28 cellular contexts compared by ENCODE assay signal in the genomic region with DNA sequence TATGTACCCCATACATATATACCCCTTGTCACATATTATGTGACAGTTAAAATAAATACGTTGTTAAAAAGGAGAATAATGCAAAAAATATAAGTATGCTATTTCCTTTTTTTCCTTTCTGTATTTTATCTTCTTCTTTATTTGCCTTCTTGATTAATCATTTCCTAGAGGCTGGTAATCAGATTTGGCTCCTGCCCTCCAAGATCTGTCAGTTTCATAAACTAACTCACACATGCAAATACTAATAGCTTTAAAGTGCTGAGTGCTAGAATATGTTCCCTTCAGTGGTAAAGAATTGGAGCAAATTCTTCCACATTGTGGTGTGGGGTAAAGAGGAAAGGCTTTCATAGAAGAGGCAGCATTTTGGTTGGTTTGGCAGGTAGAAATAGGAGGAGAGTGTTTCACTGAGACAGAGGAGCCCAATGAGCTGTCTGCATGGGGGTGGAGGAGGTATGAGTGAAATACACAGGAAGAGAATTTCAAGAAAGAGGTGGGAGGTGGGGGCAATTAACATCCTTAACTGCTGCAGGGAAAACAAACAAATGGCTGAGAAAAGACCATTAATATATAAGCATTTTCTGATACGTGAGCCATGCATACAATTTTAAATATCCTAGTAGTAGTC.
"Had no signal": no experiment of that assay in that cellular context is flagged by ENCODE, and none has a peak within 500 bp of the region (broad histone marks: within the 10 kb centered on the region; RNA-seq: fewer than 3 reads in every experiment).

No MANE protein-coding gene starts in this region.

- H3K27me3 Mint-ChIP-seq: activated B cell treated with CpG ODN at 0.5 μM for 24 hours; activated naive CD4-positive, alpha-beta T cell treated with anti-CD3 and anti-CD28 coated beads, Interleukin-2, amount 10 ng/mL, durations not matched to agents 7 days and 5 days; activated naive CD8-positive, alpha-beta T cell treated with anti-CD3 and anti-CD28 coated beads, Interleukin-2, amount 10 ng/mL, durations not matched to agents 7 days and 5 days; effector memory CD8-positive, alpha-beta T cell; naive thymus-derived CD4-positive, alpha-beta T cell; T-helper 17 cell had no signal

- H3K27me3 ChIP-seq: ascending aorta, brain microvascular endothelial cell, right atrium auricular region, suprapubic skin had no signal

- H3K36me3 Mint-ChIP-seq: activated naive CD4-positive, alpha-beta T cell treated with anti-CD3 and anti-CD28 coated beads, Interleukin-2, amount 10 ng/mL, durations not matched to agents 7 days and 5 days; activated naive CD8-positive, alpha-beta T cell treated with anti-CD3 and anti-CD28 coated beads, Interleukin-2, amount 10 ng/mL, durations not matched to agents 7 days and 5 days; mesothelial cell of epicardium; naive thymus-derived CD4-positive, alpha-beta T cell had no signal

- H3K4me3 Mint-ChIP-seq: activated B cell treated with CpG ODN at 0.5 μM for 24 hours; activated naive CD4-positive, alpha-beta T cell treated with anti-CD3 and anti-CD28 coated beads, Interleukin-2, amount 10 ng/mL, durations not matched to agents 7 days and 5 days; activated naive CD8-positive, alpha-beta T cell treated with anti-CD3 and anti-CD28 coated beads, Interleukin-2, amount 10 ng/mL, durations not matched to agents 7 days and 5 days; activated T-helper 1 cell treated with anti-CD3 and anti-CD28 coated beads, Interleukin-12 subunit alpha, Interleukin-12 subunit beta, Interleukin-2, Interleukin-4 antibody, amounts not matched to agents 30 ng/mL and 10 ng/mL and 1 ng/mL, durations not matched to agents 14 hours and 24 hours and 36 hours; effector memory CD8-positive, alpha-beta T cell; mesothelial cell of epicardium; naive thymus-derived CD4-positive, alpha-beta T cell; T-helper 17 cell had no signal

- DNase-seq: activated B cell treated with CpG ODN at 0.5 μM for 24 hours; activated gamma-delta T cell; activated naive CD4-positive, alpha-beta T cell treated with anti-CD3 and anti-CD28 coated beads, Interleukin-2, amount 10 ng/mL, durations not matched to agents 7 days and 5 days; activated naive CD8-positive, alpha-beta T cell treated with anti-CD3 and anti-CD28 coated beads, Interleukin-2, amount 10 ng/mL, durations not matched to agents 7 days and 5 days; activated T-cell treated with anti-CD3 and anti-CD28 coated beads for 4 hours; brain microvascular endothelial cell; cortex of kidney; effector memory CD8-positive, alpha-beta T cell; foreskin fibroblast; head of caudate nucleus; hypothalamus; mammary epithelial cell; naive thymus-derived CD4-positive, alpha-beta T cell; nucleus accumbens; pancreas; psoas muscle; spleen; stimulated activated naive CD4-positive, alpha-beta T cell; T-helper 17 cell; tibial artery; upper lobe of right lung had no signal

- H3K4me1 Mint-ChIP-seq: activated B cell treated with CpG ODN at 0.5 μM for 24 hours; activated naive CD4-positive, alpha-beta T cell treated with anti-CD3 and anti-CD28 coated beads, Interleukin-2, amount 10 ng/mL, durations not matched to agents 7 days and 5 days; naive thymus-derived CD4-positive, alpha-beta T cell; T-helper 17 cell had no signal

- H3K9me3 Mint-ChIP-seq: activated naive CD4-positive, alpha-beta T cell treated with anti-CD3 and anti-CD28 coated beads, Interleukin-2, amount 10 ng/mL, durations not matched to agents 7 days and 5 days; activated naive CD8-positive, alpha-beta T cell treated with anti-CD3 and anti-CD28 coated beads, Interleukin-2, amount 10 ng/mL, durations not matched to agents 7 days and 5 days; activated T-helper 1 cell treated with anti-CD3 and anti-CD28 coated beads, Interleukin-12 subunit alpha, Interleukin-12 subunit beta, Interleukin-2, Interleukin-4 antibody, amounts not matched to agents 30 ng/mL and 10 ng/mL and 1 ng/mL, durations not matched to agents 14 hours and 24 hours and 36 hours; mesothelial cell of epicardium had no signal

- FAIRE-seq: islet of Langerhans, pancreas had no signal

- H3K36me3 ChIP-seq: ascending aorta, brain microvascular endothelial cell, pancreas, right atrium auricular region, spleen, suprapubic skin, tibial artery, upper lobe of right lung had no signal

- H3K4me3 ChIP-seq: ascending aorta, pancreas, psoas muscle, right atrium auricular region, spleen, suprapubic skin, tibial artery, upper lobe of right lung had no signal

- H3K9me3 ChIP-seq: ascending aorta, pancreas, psoas muscle, right atrium auricular region, spleen, suprapubic skin, tibial artery, upper lobe of right lung had no signal

- ATAC-seq: effector memory CD8-positive, alpha-beta T cell; esophagus mucosa; naive thymus-derived CD4-positive, alpha-beta T cell; psoas muscle; T-helper 17 cell; upper lobe of right lung had no signal

- H3K27ac ChIP-seq: ascending aorta, brain microvascular endothelial cell, pancreas, psoas muscle, right atrium auricular region, spleen, suprapubic skin, tibial artery, upper lobe of right lung had no signal

- H3K4me1 ChIP-seq: ascending aorta, pancreas, psoas muscle, right atrium auricular region, spleen, suprapubic skin, tibial artery, upper lobe of right lung had no signal

- H3K27ac Mint-ChIP-seq: activated B cell treated with CpG ODN at 0.5 μM for 24 hours; activated naive CD4-positive, alpha-beta T cell treated with anti-CD3 and anti-CD28 coated beads, Interleukin-2, amount 10 ng/mL, durations not matched to agents 7 days and 5 days; activated naive CD8-positive, alpha-beta T cell treated with anti-CD3 and anti-CD28 coated beads, Interleukin-2, amount 10 ng/mL, durations not matched to agents 7 days and 5 days; activated T-helper 1 cell treated with anti-CD3 and anti-CD28 coated beads, Interleukin-12 subunit alpha, Interleukin-12 subunit beta, Interleukin-2, Interleukin-4 antibody, amounts not matched to agents 30 ng/mL and 10 ng/mL and 1 ng/mL, durations not matched to agents 14 hours and 24 hours and 36 hours; effector memory CD8-positive, alpha-beta T cell; mesothelial cell of epicardium; naive thymus-derived CD4-positive, alpha-beta T cell; T-helper 17 cell had no signal
